ENCODE assay signal across 9 cellular contexts in genomic region chr14:91154851-91155625, GRCh38. TPM values are rescaled to one million over a fixed set of nuclear protein-coding genes. Genes with fewer than 3 reads are reported as not detected.
A peak's percentile ranks its signal among the peaks of the same experiment; 100 is the strongest.
DNase-seq lines count a peak whose midpoint lies in the region; ATAC-seq and TF ChIP-seq lines count a peak whose summit lies in the region.
"Had no signal": no experiment of that assay in that cellular context is flagged by ENCODE, and none has a peak within 500 bp of the region (broad histone marks: within the 10 kb centered on the region; RNA-seq: fewer than 3 reads in every experiment).

No MANE protein-coding gene starts in this region.

- peaks cover 16% of the 10 kb centered on the region for H3K4me1 ChIP-seq in SJSA1 (replicated peaks)
- peaks cover 0 to 47% (median 20%) of the 10 kb centered on the region in 12 donors for H3K4me1 ChIP-seq in heart left ventricle

- peak; percentile 94 for DNase-seq in DMS153 (lab: John Stamatoyannopoulos, UW)
- peak; percentile 84 for DNase-seq in MG63
- DNase-seq in SJSA1 (ENCODE audit: low read depth in 1 of 2, low spot score in 2 of 2) = peak; percentile 23 to 67
- DNase-seq in heart left ventricle = peak in 3 of 5 donors; percentile 46 to 68 (median 63)
- peak; percentile 14 for DNase-seq in stimulated activated CD8-positive, alpha-beta memory T cell treated with anti-CD3 and anti-CD28 coated beads, Interleukin-4, amount 100 ng/mL, for 24 hours (ENCODE audit: low read depth)
- DNase-seq in G401 (ENCODE audit: low spot score) = no peak

- H3K27ac ChIP-seq in SJSA1 = no peak overlapping the region
- H3K27ac ChIP-seq in heart left ventricle = peak overlapping the region in 7 of 12 donors; percentile 13 to 64 (median 51)
- H3K27ac ChIP-seq: breast epithelium had no signal

- H3K9me3 ChIP-seq in MG63 = no peaks in the 10 kb centered on the region
- H3K9me3 ChIP-seq in SJSA1 (replicated peaks) = no peaks in the 10 kb centered on the region
- H3K9me3 ChIP-seq in heart left ventricle = no peaks in the 10 kb centered on the region
- H3K9me3 ChIP-seq: breast epithelium had no signal

- intact Hi-C loops in heart left ventricle (cut with DNase I) = no loop called here

- in situ Hi-C loops in G401 (cut with HindIII; ENCODE audit: low sequenced_read_pairs) = no loop called here

- H3K27me3 ChIP-seq in MG63 (no peaks in the 10 kb centered on the region), SJSA1 (replicated peaks) (no peaks in the 10 kb centered on the region), heart left ventricle (no peaks in the 10 kb centered on the region)
- H3K27me3 ChIP-seq: breast epithelium had no signal

- H3K36me3 ChIP-seq in MG63 (no peaks in the 10 kb centered on the region), SJSA1 (peaks cover 2% of the 10 kb centered on the region; the same call in 1 of the 2 replicates), heart left ventricle (peaks cover 2 to 56% (median 41%) of the 10 kb centered on the region in 9 donors)
- H3K36me3 ChIP-seq: breast epithelium had no signal

- 30 to 41% (median 37%) methylated on average over 16 of the region's 16 CpGs for WGBS in heart left ventricle, 4 donors

- no peak for TF ChIP-seq POLR2A in heart left ventricle (IDR thresholded peaks at IDR 0.05)

- ATAC-seq in heart left ventricle (peak in 3 of 4 donors; percentile 70 to 73 (median 71)), HG02884 (IDR thresholded peaks at IDR 0.05; ENCODE audit: unreplicated experiment) (no peak), HG02610 (IDR thresholded peaks at IDR 0.05; ENCODE audit: unreplicated experiment) (no peak)

- H3K4me3 ChIP-seq in MG63 (no peak overlapping the region), SJSA1 (no peak overlapping the region), heart left ventricle (no peak overlapping the region)
- H3K4me3 ChIP-seq: breast epithelium had no signal

- TF ChIP-seq CTCF in heart left ventricle (IDR thresholded peaks at IDR 0.05) = no peak

RNA-seq across cellular contexts. Expression of gene DGLUCY, which starts 41.2 kb away (rescaled TPM):
- 11.0 and 18.3 TPM in 2 replicates for total RNA-seq in MG63 (2014; rRNA removed; shearing (Covaris generic); ENCODE audit: low replicate concordance)
- 7.3 and 11.8 TPM in 2 replicates for total RNA-seq in SJSA1 (2014; rRNA removed; shearing (Covaris generic))
- 100 to 1,000 TPM; 120 to 234 (median 184) TPM for total RNA-seq in heart left ventricle
- 100 to 1,000 TPM in 1 of 2 donors, 10 to 100 TPM in 1; 53.7 to 128 TPM for polyA plus RNA-seq in heart left ventricle
- total RNA-seq in G401 (2014; rRNA removed; shearing (Covaris generic)) = 58.9 and 91.4 TPM in 2 replicates

Comparison
In these comparisons a context has a peak if more than half of its experiments do, and no peak if none do; other contexts are left out.
1. ATAC-seq: peak in heart left ventricle (3 of 4); none in HG02884 (single experiment) and HG02610 (single experiment).